Comparison of ENCODE assay signal across 14 cellular contexts in genomic region chr2:69483024-69483423, GRCh38. TPM values are rescaled to one million over a fixed set of nuclear protein-coding genes. Genes with fewer than 3 reads are reported as not detected.
DNase-seq lines count a peak whose midpoint lies in the region; ATAC-seq, FAIRE-seq and TF ChIP-seq lines count a peak whose summit lies in the region.
"Had no signal": no experiment of that assay in that cellular context is flagged by ENCODE, and none has a peak within 500 bp of the region (broad histone marks: within the 10 kb centered on the region; RNA-seq: fewer than 3 reads in every experiment).

No MANE protein-coding gene starts in this region.

- H3K27me3 ChIP-seq in GM12878 (replicated peaks in 1 of 2; ENCODE audit: control insufficient read depth in 2 of 2, insufficient read depth in 2 of 2, low read length in 1 of 2): no peaks in the 10 kb centered on the region
- H3K27me3 ChIP-seq: ascending aorta, sigmoid colon had no signal

- no peaks in the 10 kb centered on the region for H3K9me3 ChIP-seq in GM12878 (replicated peaks; ENCODE audit: control insufficient read depth, insufficient read depth, low read length)
- H3K9me3 ChIP-seq: ascending aorta, sigmoid colon had no signal

- no peak overlapping the region for H3K4me2 ChIP-seq in GM12878 (ENCODE audit: control insufficient read depth, insufficient read depth)

- peaks cover 8% of the 10 kb centered on the region for H3K36me3 Mint-ChIP-seq in neural crest cell (ENCODE audit: low read depth)

- CTCF ChIA-PET in GM12878 (lab: Yijun Ruan, JAX): interaction anchor here (1.0 kb wide), 1 partner anchor 82 kb away, joined by 3 read pairs; no protein-coding TSS in a partner anchor

- intact Hi-C loops in GM12878 (cut with micrococcal nuclease; ENCODE audit: unreplicated experiment): no loop called here

- no peak for TF ChIP-seq EP300 in GM12878 (IDR thresholded peaks at IDR 0.05; ENCODE audit: borderline replicate concordance in 1 of 2, control insufficient read depth in 1 of 2, low read depth in 2 of 2, low read length in 2 of 2)

- ATAC-seq in GM12878: peak; percentile 57
- no peak for ATAC-seq in HG02852 (IDR thresholded peaks at IDR 0.05; ENCODE audit: unreplicated experiment)

- H4K20me1 ChIP-seq in GM12878 (ENCODE audit: control insufficient read depth, insufficient read depth): no peaks in the 10 kb centered on the region

- H3K27ac Mint-ChIP-seq in neural crest cell (ENCODE audit: unreplicated experiment): peak overlapping the region; percentile 21

- H3K27me3 Mint-ChIP-seq in neural crest cell (ENCODE audit: low read depth): no peaks in the 10 kb centered on the region

- 50% methylated on average over 4 of the region's 4 CpGs for WGBS in GM12878 (ENCODE audit: insufficient coverage, insufficient replicate concordance, low lambda C conversion rate, missing lambda C conversion rate)

- no peak overlapping the region for H3K27ac ChIP-seq in GM12878 (ENCODE audit: control insufficient read depth, insufficient read depth)
- H3K27ac ChIP-seq: ascending aorta, sigmoid colon had no signal

- no peak for TF ChIP-seq POLR2A in GM12878 (IDR thresholded peaks at IDR 0.05; ENCODE audit: low read depth, low read length)

- in situ Hi-C loops in GM12878 (cut with MboI): no loop called here

- H3K4me1 ChIP-seq in GM12878 (ENCODE audit: control insufficient read depth, insufficient read depth, low read length): peaks cover 4% of the 10 kb centered on the region; the same call in 1 of the 2 replicates
- H3K4me1 ChIP-seq: ascending aorta, sigmoid colon had no signal

- no peak overlapping the region for H2AFZ ChIP-seq in GM12878 (ENCODE audit: control insufficient read depth, low read depth, low read length)

- POLR2A ChIA-PET in GM12878 (lab: Charles Lee): no interaction called here

- no peak overlapping the region for H3K4me3 ChIP-seq in GM12878
- H3K4me3 ChIP-seq: ascending aorta, sigmoid colon had no signal

- H3K79me2 ChIP-seq in GM12878 (ENCODE audit: control insufficient read depth, insufficient read depth, low read length): no peaks in the 10 kb centered on the region

- no TSS peak for BruUV-seq in GM12878 (replicated peaks; lab: Mats Ljungman, UMichigan)

- RAD21 ChIA-PET in GM12878 (lab: Charles Lee; ENCODE audit: unreplicated experiment): no interaction called here

- DNase-seq in NCI-H1105 treated with DMSO at 0.1 percent for 48 hours (lab: John Stamatoyannopoulos, UW): peak; percentile 55
- DNase-seq in NCI-H1105 (lab: John Stamatoyannopoulos, UW): no peak
- peak; percentile 35 for DNase-seq in DMS79 (lab: John Stamatoyannopoulos, UW)
- no peak for DNase-seq in GM12878 (ENCODE audit: low read depth, low spot score)
- DNase-seq in neural crest cell (ENCODE audit: low read depth, low spot score): no peak
- DNase-seq in HTR-8/SVneo (ENCODE audit: insufficient read length, low spot score): no peak
- DNase-seq in frontal cortex (ENCODE audit: low spot score in 2 of 2): no peak
- DNase-seq: activated CD4-positive, CD25-positive, alpha-beta regulatory T cell treated with anti-CD3 and anti-CD28 coated beads, Interleukin-2, amount 50 U/mL, for 72 hours; foreskin fibroblast; sigmoid colon had no signal

- no peaks in the 10 kb centered on the region for H3K9me3 Mint-ChIP-seq in neural crest cell

- TF ChIP-seq RAD21 in GM12878 (IDR thresholded peaks at IDR 0.05; ENCODE audit: insufficient read depth, low read depth, low read length): no peak

- no peaks in the 10 kb centered on the region; a peak in 2 of 4 replicates for H3K36me3 ChIP-seq in GM12878 (ENCODE audit: control insufficient read depth in 2 of 2, insufficient read depth in 2 of 2, low read length in 1 of 2)

- FAIRE-seq in GM12878 (lab: Jason Lieb, UNC) (no peak), HTR-8/SVneo (lab: Jason Lieb, UNC) (no peak), frontal cortex (lab: Jason Lieb, UNC) (no peak)
- FAIRE-seq: D721Med, keratinocyte had no signal

- H3K4me1 Mint-ChIP-seq in neural crest cell: peaks cover 16% of the 10 kb centered on the region

- no peak overlapping the region for H3K4me3 Mint-ChIP-seq in neural crest cell

- SMC1A ChIA-PET in GM12878 (lab: Charles Lee; ENCODE audit: uncharacterized antibody, unreplicated experiment): interaction anchor here (1.1 kb wide), 1 partner anchor 9 kb away, joined by 5 read pairs; no protein-coding TSS in a partner anchor

- no peak overlapping the region for H3K9ac ChIP-seq in GM12878 (ENCODE audit: control insufficient read depth, insufficient read depth, low read length)

- TF ChIP-seq CTCF in GM12878 (IDR thresholded peaks at IDR 0.05 in 2 of 3, conservative IDR thresholded peaks at IDR 0.05 in 1 of 3; ENCODE audit: control insufficient read depth in 2 of 3, extremely low read depth in 1 of 3, insufficient read depth in 1 of 3, low read depth in 3 of 3, low read length in 3 of 3): no peak
- no peak for TF ChIP-seq CTCF in neural crest cell (conservative IDR thresholded peaks at IDR 0.05)

TF ChIP-seq in GM12878, 131 proteins besides CTCF, POLR2A, EP300 and RAD21:
- TF ChIP-seq YY1 (IDR thresholded peaks at IDR 0.05; ENCODE audit: low read depth, low read length) (no peak), ATF2 (IDR thresholded peaks at IDR 0.05; ENCODE audit: low read length) (peak; percentile 36; the same call in 1 of the 2 replicates), RUNX3 (IDR thresholded peaks at IDR 0.05; ENCODE audit: low read length) (peak; percentile 65)

RNA-seq across cellular contexts. Expression of gene NFU1, which starts 45.8 kb away (rescaled TPM):
- 8.7 and 12.0 TPM in 2 replicates for total RNA-seq in GM12878 (2013; cell fraction: nucleolus; rRNA removed)
- 27.3 and 35.4 TPM in 2 replicates for total RNA-seq in GM12878 (2014; rRNA removed)
- total RNA-seq in GM12878 (2014; rRNA removed; fragmentation: Illumina TruSeq; extraction: Trizol): 45.0 and 45.6 TPM in 2 replicates
- total RNA-seq in GM12878 (2021): 32.7 and 36.5 TPM in 2 replicates
- polyA plus RNA-seq in GM12878 (2011; ENCODE audit: low read depth): 21.9 TPM
- polyA plus RNA-seq in GM12878 (2011; rRNA removed): 41.5 and 75.1 TPM in 2 replicates
- 14.5 and 15.2 TPM in 2 replicates for polyA plus RNA-seq in GM12878 (2011; cell fraction: cytosol; rRNA removed)
- polyA plus RNA-seq in GM12878 (2011; cell fraction: nucleus; rRNA removed): 12.0 and 13.0 TPM in 2 replicates
- polyA plus RNA-seq in GM12878 (2012): 34.0 and 34.9 TPM in 2 replicates
- 37.2 and 45.5 TPM in 2 replicates for polyA plus RNA-seq in GM12878 (2014; fragmentation: Illumina TruSeq; extraction: Trizol)
- 10 to 100 TPM; 38.5 to 61.2 TPM for polyA plus RNA-seq in GM12878 (2014; fragmentation: Nextera tagmentation; extraction: Ambion mirVana)
- 33.7 and 41.6 TPM in 2 replicates for polyA plus RNA-seq in GM12878 (2014; rRNA removed)
- polyA plus RNA-seq in GM12878 (2016; fragmentation: Nextera tagmentation; extraction: Ambion mirVana): 10 to 100 TPM; 84.0 to 86.0 TPM
- 8.4 and 11.3 TPM in 2 replicates for polyA minus RNA-seq in GM12878 (2011; rRNA and poly(A)+ RNA removed)
- 3.1 and 6.0 TPM in 2 replicates for polyA minus RNA-seq in GM12878 (2011; cell fraction: cytosol; rRNA and poly(A)+ RNA removed)
- 3.4 and 4.3 TPM in 2 replicates for polyA minus RNA-seq in GM12878 (2011; cell fraction: nucleus; rRNA and poly(A)+ RNA removed)
- 41.8 and 42.7 TPM in 2 replicates for total RNA-seq in neural crest cell
- total RNA-seq in frontal cortex: 56.7 TPM

Comparison
In these comparisons a context has a peak if more than half of its experiments do, and no peak if none do; other contexts are left out.
1. DNase-seq: peak in NCI-H1105 treated with DMSO at 0.1 percent for 48 hours (single experiment) and DMS79 (single experiment); none in NCI-H1105 (single experiment), GM12878 (single experiment), neural crest cell (single experiment), HTR-8/SVneo (single experiment) and frontal cortex (0 of 2).